In genomic region chr1:41806472-41807155, GRCh38 we compare ENCODE assay signal across 1 cellular context.
TF ChIP-seq lines count a peak whose summit lies in the region.

No MANE protein-coding gene starts in this region.

TF ChIP-seq in GM12878, 131 proteins besides CTCF, POLR2A, EP300 and RAD21 (continued from another document and continues in another):
- TF ChIP-seq BCLAF1 (IDR thresholded peaks at IDR 0.05) (no peak), EGR1 (IDR thresholded peaks at IDR 0.05; ENCODE audit: borderline replicate concordance in 1 of 2, low read depth in 2 of 2, low read length in 2 of 2) (peak; percentile 46 to 96), EED (IDR thresholded peaks at IDR 0.05; ENCODE audit: low read depth) (peak; percentile 67; the same call in 1 of the 2 replicates), FOS (IDR thresholded peaks at IDR 0.05; ENCODE audit: borderline replicate concordance, extremely low read depth, insufficient read length) (no peak), HSF1 (IDR thresholded peaks at IDR 0.05; ENCODE audit: low read depth, low read length) (no peak), MTA2 (IDR thresholded peaks at IDR 0.05; ENCODE audit: low read depth) (peak; percentile 35; the same call in 1 of the 2 replicates), NR2C1 (IDR thresholded peaks at IDR 0.05) (0 out of 2 replicates have a peak, but pooled peaks have one; percentile 13), YY1 (IDR thresholded peaks at IDR 0.05; ENCODE audit: low read depth, low read length) (no peak), DPF2 (IDR thresholded peaks at IDR 0.05) (peak; percentile 71), ZBTB11 (CRISPR knock-in tag; IDR thresholded peaks at IDR 0.05) (no peak), JUNB (IDR thresholded peaks at IDR 0.05) (peak; percentile 70), ZBTB4 (CRISPR knock-in tag; IDR thresholded peaks at IDR 0.05) (no peak), NFXL1 (IDR thresholded peaks at IDR 0.05; ENCODE audit: borderline replicate concordance) (no peak), CHD4 (IDR thresholded peaks at IDR 0.05) (no peak), CBFB (IDR thresholded peaks at IDR 0.05; ENCODE audit: low read depth) (0 out of 2 replicates have a peak, but pooled peaks have one; percentile 47), CHD1 (IDR thresholded peaks at IDR 0.05; ENCODE audit: low read depth, low read length) (no peak), BCL11A (IDR thresholded peaks at IDR 0.05; ENCODE audit: low read depth, low read length) (no peak; the same call in 1 of the 2 replicates), BMI1 (IDR thresholded peaks at IDR 0.05; ENCODE audit: borderline replicate concordance) (no peak), CREM (IDR thresholded peaks at IDR 0.05; ENCODE audit: low read depth) (peak; percentile 65; the same call in 1 of the 2 replicates), RB1 (IDR thresholded peaks at IDR 0.05; ENCODE audit: borderline replicate concordance) (no peak), NR2F1 (conservative IDR thresholded peaks at IDR 0.05) (peak; percentile 95), SREBF2 (IDR thresholded peaks at IDR 0.05; ENCODE audit: low read length) (no peak), ETV6 (conservative IDR thresholded peaks at IDR 0.05 in 1 of 2, IDR thresholded peaks at IDR 0.05 in 1 of 2; ENCODE audit: borderline replicate concordance in 1 of 2, low read depth in 1 of 2) (peak in 1 of 2 experiments; percentile 52; a peak in 2 of 4 replicates), FOXM1 (IDR thresholded peaks at IDR 0.05; ENCODE audit: low read depth, low read length) (peak; percentile 72; the same call in 1 of the 2 replicates), RUNX3 (IDR thresholded peaks at IDR 0.05; ENCODE audit: low read length) (peak; percentile 85), CEBPB (IDR thresholded peaks at IDR 0.05; ENCODE audit: borderline replicate concordance in 1 of 2, low read depth in 2 of 2, low read length in 2 of 2) (no peak), TCF7 (IDR thresholded peaks at IDR 0.05; ENCODE audit: borderline replicate concordance) (peak; percentile 97), NFIC (IDR thresholded peaks at IDR 0.05; ENCODE audit: low read depth, low read length) (peak; percentile 72), ZBED1 (IDR thresholded peaks at IDR 0.05; ENCODE audit: borderline replicate concordance) (peak; percentile 77; the same call in 1 of the 2 replicates)
- TF ChIP-seq, protein P1, sequence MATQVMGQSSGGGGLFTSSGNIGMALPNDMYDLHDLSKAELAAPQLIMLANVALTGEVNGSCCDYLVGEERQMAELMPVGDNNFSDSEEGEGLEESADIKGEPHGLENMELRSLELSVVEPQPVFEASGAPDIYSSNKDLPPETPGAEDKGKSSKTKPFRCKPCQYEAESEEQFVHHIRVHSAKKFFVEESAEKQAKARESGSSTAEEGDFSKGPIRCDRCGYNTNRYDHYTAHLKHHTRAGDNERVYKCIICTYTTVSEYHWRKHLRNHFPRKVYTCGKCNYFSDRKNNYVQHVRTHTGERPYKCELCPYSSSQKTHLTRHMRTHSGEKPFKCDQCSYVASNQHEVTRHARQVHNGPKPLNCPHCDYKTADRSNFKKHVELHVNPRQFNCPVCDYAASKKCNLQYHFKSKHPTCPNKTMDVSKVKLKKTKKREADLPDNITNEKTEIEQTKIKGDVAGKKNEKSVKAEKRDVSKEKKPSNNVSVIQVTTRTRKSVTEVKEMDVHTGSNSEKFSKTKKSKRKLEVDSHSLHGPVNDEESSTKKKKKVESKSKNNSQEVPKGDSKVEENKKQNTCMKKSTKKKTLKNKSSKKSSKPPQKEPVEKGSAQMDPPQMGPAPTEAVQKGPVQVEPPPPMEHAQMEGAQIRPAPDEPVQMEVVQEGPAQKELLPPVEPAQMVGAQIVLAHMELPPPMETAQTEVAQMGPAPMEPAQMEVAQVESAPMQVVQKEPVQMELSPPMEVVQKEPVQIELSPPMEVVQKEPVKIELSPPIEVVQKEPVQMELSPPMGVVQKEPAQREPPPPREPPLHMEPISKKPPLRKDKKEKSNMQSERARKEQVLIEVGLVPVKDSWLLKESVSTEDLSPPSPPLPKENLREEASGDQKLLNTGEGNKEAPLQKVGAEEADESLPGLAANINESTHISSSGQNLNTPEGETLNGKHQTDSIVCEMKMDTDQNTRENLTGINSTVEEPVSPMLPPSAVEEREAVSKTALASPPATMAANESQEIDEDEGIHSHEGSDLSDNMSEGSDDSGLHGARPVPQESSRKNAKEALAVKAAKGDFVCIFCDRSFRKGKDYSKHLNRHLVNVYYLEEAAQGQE (IDR thresholded peaks at IDR 0.05; ENCODE audit: low read depth, low read length), result no peak
- TF ChIP-seq, protein P2, sequence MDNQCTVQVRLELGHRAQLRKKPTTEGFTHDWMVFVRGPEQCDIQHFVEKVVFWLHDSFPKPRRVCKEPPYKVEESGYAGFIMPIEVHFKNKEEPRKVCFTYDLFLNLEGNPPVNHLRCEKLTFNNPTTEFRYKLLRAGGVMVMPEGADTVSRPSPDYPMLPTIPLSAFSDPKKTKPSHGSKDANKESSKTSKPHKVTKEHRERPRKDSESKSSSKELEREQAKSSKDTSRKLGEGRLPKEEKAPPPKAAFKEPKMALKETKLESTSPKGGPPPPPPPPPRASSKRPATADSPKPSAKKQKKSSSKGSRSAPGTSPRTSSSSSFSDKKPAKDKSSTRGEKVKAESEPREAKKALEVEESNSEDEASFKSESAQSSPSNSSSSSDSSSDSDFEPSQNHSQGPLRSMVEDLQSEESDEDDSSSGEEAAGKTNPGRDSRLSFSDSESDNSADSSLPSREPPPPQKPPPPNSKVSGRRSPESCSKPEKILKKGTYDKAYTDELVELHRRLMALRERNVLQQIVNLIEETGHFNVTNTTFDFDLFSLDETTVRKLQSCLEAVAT (IDR thresholded peaks at IDR 0.05), result no peak
- TF ChIP-seq, protein P3, sequence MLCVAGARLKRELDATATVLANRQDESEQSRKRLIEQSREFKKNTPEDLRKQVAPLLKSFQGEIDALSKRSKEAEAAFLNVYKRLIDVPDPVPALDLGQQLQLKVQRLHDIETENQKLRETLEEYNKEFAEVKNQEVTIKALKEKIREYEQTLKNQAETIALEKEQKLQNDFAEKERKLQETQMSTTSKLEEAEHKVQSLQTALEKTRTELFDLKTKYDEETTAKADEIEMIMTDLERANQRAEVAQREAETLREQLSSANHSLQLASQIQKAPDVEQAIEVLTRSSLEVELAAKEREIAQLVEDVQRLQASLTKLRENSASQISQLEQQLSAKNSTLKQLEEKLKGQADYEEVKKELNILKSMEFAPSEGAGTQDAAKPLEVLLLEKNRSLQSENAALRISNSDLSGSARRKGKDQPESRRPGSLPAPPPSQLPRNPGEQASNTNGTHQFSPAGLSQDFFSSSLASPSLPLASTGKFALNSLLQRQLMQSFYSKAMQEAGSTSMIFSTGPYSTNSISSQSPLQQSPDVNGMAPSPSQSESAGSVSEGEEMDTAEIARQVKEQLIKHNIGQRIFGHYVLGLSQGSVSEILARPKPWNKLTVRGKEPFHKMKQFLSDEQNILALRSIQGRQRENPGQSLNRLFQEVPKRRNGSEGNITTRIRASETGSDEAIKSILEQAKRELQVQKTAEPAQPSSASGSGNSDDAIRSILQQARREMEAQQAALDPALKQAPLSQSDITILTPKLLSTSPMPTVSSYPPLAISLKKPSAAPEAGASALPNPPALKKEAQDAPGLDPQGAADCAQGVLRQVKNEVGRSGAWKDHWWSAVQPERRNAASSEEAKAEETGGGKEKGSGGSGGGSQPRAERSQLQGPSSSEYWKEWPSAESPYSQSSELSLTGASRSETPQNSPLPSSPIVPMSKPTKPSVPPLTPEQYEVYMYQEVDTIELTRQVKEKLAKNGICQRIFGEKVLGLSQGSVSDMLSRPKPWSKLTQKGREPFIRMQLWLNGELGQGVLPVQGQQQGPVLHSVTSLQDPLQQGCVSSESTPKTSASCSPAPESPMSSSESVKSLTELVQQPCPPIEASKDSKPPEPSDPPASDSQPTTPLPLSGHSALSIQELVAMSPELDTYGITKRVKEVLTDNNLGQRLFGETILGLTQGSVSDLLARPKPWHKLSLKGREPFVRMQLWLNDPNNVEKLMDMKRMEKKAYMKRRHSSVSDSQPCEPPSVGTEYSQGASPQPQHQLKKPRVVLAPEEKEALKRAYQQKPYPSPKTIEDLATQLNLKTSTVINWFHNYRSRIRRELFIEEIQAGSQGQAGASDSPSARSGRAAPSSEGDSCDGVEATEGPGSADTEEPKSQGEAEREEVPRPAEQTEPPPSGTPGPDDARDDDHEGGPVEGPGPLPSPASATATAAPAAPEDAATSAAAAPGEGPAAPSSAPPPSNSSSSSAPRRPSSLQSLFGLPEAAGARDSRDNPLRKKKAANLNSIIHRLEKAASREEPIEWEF (IDR thresholded peaks at IDR 0.05; ENCODE audit: insufficient replicate concordance, low read depth, low read length), result no peak
